In the genomic region with DNA sequence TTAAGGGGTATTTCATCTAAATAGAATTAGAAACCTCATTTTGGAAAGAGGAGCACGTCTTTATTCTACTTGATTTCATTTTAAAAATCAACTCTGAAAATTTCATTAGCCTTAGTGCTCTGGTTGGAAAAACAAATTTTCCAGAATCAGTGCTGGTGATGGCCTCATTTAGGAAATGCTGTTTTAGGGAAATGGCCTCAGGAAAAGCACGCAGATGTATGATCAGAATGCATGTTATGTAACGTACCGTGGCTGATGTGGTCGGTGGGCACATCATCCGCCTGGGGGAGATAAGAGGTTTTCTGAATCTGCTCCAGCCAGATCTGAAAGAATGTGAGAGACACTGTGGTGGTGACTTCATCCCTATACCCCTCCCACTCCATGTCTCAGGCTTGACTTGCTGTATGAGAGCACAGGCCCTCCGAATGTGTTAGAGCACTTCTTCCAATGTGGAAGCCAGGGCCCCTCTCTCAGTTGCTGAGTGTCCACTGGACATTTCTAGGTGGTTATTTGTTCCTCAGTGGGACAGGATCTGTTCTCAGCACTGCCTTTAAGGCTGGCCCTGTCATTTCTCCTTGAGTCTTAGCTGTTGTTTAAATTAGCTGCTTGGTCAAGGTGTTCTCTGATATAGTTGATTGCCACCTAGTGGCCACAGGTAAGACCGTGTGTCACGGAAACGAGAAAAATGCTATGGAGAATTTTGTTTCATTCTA, we compare ENCODE assay signal across 8 cellular contexts.
DNase-seq lines count a peak whose midpoint lies in the region; ATAC-seq and TF ChIP-seq lines count a peak whose summit lies in the region.

No MANE protein-coding gene starts in this region.

- no peak overlapping the region for H3K4me3 Mint-ChIP-seq in effector memory CD8-positive, alpha-beta T cell

- ATAC-seq in HG02678 (IDR thresholded peaks at IDR 0.05; ENCODE audit: unreplicated experiment), result peak; percentile 78
- ATAC-seq in effector memory CD8-positive, alpha-beta T cell (replicated peaks), result peak; percentile 85

- peaks cover 33% of the 10 kb centered on the region for H3K4me1 ChIP-seq in A673 (ENCODE audit: insufficient read depth, low read length, poor library complexity, severe bottlenecking)
- H3K4me1 ChIP-seq in mucosa of rectum (ENCODE audit: control insufficient read depth in 2 of 2, insufficient read depth in 2 of 2, low read length in 2 of 2), result peaks cover 43 to 48% of the 10 kb centered on the region in 2 donors
- H3K4me1 ChIP-seq in tibial artery, result peaks cover 0 to 50% (median 36%) of the 10 kb centered on the region in 4 donors

- H3K9me3 Mint-ChIP-seq in effector memory CD8-positive, alpha-beta T cell, result no peaks in the 10 kb centered on the region

- POLR2A ChIA-PET in A673 (lab: Charles Lee; ENCODE audit: low non-redundant PET), result no interaction called here

- H3K27me3 ChIP-seq in A673 (replicated peaks; ENCODE audit: insufficient read depth, low read depth, low read length, poor library complexity) (no peaks in the 10 kb centered on the region), mucosa of rectum (ENCODE audit: control insufficient read depth in 2 of 2, insufficient read depth in 2 of 2, low read length in 2 of 2) (no peaks in the 10 kb centered on the region), tibial artery (no peaks in the 10 kb centered on the region)

- TF ChIP-seq CTCF in A673 (conservative IDR thresholded peaks at IDR 0.05; ENCODE audit: low read depth, low read length), result peak; percentile 81
- peak; percentile 74 for TF ChIP-seq CTCF in GM12864 (IDR thresholded peaks at IDR 0.05; ENCODE audit: low read depth, low read length, missing control alignments)
- peak; percentile 61 to 76 for TF ChIP-seq CTCF in tibial artery (IDR thresholded peaks at IDR 0.05)

- H3K27ac ChIP-seq in A673 (ENCODE audit: low read depth, low read length, poor library complexity, severe bottlenecking), result no peak overlapping the region
- H3K27ac ChIP-seq in mucosa of rectum (ENCODE audit: low read depth in 2 of 2, low read length in 2 of 2), result peak overlapping the region; percentile 45 to 61
- no peak overlapping the region for H3K27ac ChIP-seq in tibial artery

- H3K27ac Mint-ChIP-seq in effector memory CD8-positive, alpha-beta T cell, result peak overlapping the region in 1 of 2 donors; percentile 49

- H3K9me3 ChIP-seq in A673 (ENCODE audit: low read depth, low read length, poor library complexity, severe bottlenecking) (no peaks in the 10 kb centered on the region), mucosa of rectum (ENCODE audit: control insufficient read depth in 2 of 2, low read length in 2 of 2) (no peaks in the 10 kb centered on the region), tibial artery (no peaks in the 10 kb centered on the region)

- CTCF ChIA-PET in A673 (lab: Charles Lee), result interaction anchor here (0.6 to 3.0 kb wide), 8 partner anchors 10 to 999 kb away, joined by 3 to 33 read pairs (median 5); a partner anchor contains a TSS

- DNase-seq in A673 (ENCODE audit: low spot score) (peak; percentile 73), GM12864 (ENCODE audit: low read depth) (peak; percentile 38), NCI-H146 (lab: John Stamatoyannopoulos, UW) (peak; percentile 52), tibial artery (no peak)
- peak; percentile 36 to 47 for DNase-seq in activated CD4-positive, alpha-beta T cell treated with anti-CD3 and anti-CD28 coated beads for 4 hours
- DNase-seq in effector memory CD8-positive, alpha-beta T cell, result peak; percentile 36 to 55 (median 41)

- no peaks in the 10 kb centered on the region for H3K36me3 ChIP-seq in A673 (ENCODE audit: insufficient read depth, low read length, poor library complexity, severe bottlenecking)
- H3K36me3 ChIP-seq in mucosa of rectum (ENCODE audit: control insufficient read depth in 2 of 2, insufficient read depth in 2 of 2, low read length in 2 of 2), result no peaks in the 10 kb centered on the region
- H3K36me3 ChIP-seq in tibial artery, result no peaks in the 10 kb centered on the region

- H3K36me3 Mint-ChIP-seq in effector memory CD8-positive, alpha-beta T cell (ENCODE audit: insufficient read depth), result no peaks in the 10 kb centered on the region

- H3K9ac ChIP-seq in mucosa of rectum (ENCODE audit: low read depth in 1 of 2, low read length in 2 of 2), result peak overlapping the region; percentile 14 to 34

- intact Hi-C loops in A673 (cut with micrococcal nuclease; ENCODE audit: unreplicated experiment) (loop anchor here (2.0 kb wide), 1 partner anchor 96 kb away; a partner anchor contains a TSS), tibial artery (cut with DNase I; ENCODE audit: low total_unique reads) (no loop called here)

- no TSS peak for BruUV-seq in A673 (replicated peaks; lab: Mats Ljungman, UMichigan)

- peaks cover 45 to 76% of the 10 kb centered on the region in 2 donors for H3K4me1 Mint-ChIP-seq in effector memory CD8-positive, alpha-beta T cell (ENCODE audit: low read depth in 2 of 2)

- H3K4me3 ChIP-seq in A673 (ENCODE audit: low read depth, low read length, poor library complexity, severe bottlenecking), result no peak overlapping the region
- no peak overlapping the region for H3K4me3 ChIP-seq in GM12864 (ENCODE audit: low read depth, low read length)
- H3K4me3 ChIP-seq in mucosa of rectum (ENCODE audit: low read length in 2 of 2), result no peak overlapping the region
- H3K4me3 ChIP-seq in tibial artery, result no peak overlapping the region

- H3K27me3 Mint-ChIP-seq in effector memory CD8-positive, alpha-beta T cell, result no peaks in the 10 kb centered on the region

Comparison
In these comparisons a context has a peak if more than half of its experiments do, and no peak if none do; other contexts are left out.
1. DNase-seq: peak in A673 (single experiment), GM12864 (single experiment), NCI-H146 (single experiment), activated CD4-positive, alpha-beta T cell treated with anti-CD3 and anti-CD28 coated beads for 4 hours (2 of 2) and effector memory CD8-positive, alpha-beta T cell (3 of 3); none in tibial artery (0 of 2).
2. H3K27ac ChIP-seq: peak in mucosa of rectum (2 of 2); none in A673 (single experiment) and tibial artery (0 of 2).
3. Peak in every context shown above with its lines, with median percentiles within 50 percentile points of each other: CTCF ChIP-seq.